15 cellular contexts compared by ENCODE assay signal in the genomic region with DNA sequence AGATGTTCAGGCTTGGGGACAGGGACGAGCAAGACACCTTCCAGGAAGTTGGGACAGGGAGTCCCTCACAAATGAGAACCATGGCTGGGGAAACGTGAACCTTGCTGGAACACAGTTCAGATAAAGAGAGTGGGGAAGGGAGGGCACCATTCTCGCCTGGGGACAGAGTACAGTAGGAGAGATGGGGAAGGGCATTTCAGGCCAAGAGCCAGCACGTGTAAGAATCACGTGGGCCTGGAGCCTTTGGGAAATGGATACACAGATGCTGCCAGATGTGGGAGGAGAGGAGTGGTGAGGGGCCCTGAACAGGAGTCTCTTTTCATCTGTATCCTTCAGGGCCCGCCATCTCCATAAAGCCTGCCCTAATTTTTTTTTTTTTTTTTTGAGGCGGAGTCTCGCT. TPM values are rescaled to one million over a fixed set of nuclear protein-coding genes. Genes with fewer than 3 reads are reported as not detected.
A peak's percentile ranks its signal among the peaks of the same experiment; 100 is the strongest.
DNase-seq lines count a peak whose midpoint lies in the region; ATAC-seq and TF ChIP-seq lines count a peak whose summit lies in the region.
"Had no signal": no experiment of that assay in that cellular context is flagged by ENCODE, and none has a peak within 500 bp of the region (broad histone marks: within the 10 kb centered on the region; RNA-seq: fewer than 3 reads in every experiment).

No MANE protein-coding gene starts in this region.

- no peaks in the 10 kb centered on the region for H3K36me3 ChIP-seq in ovary

- peaks cover 9% of the 10 kb centered on the region for H3K4me1 Mint-ChIP-seq in HFFc6 (ENCODE audit: low read depth)
- H3K4me1 Mint-ChIP-seq: B cell had no signal

- H3K4me3 ChIP-seq in fibroblast of villous mesenchyme (ENCODE audit: low read depth, low read length), result no peak overlapping the region
- no peak overlapping the region for H3K4me3 ChIP-seq in ovary

- intact Hi-C loops in ovary (cut with DNase I), result no loop called here

- no peaks in the 10 kb centered on the region for H3K9me3 Mint-ChIP-seq in HFFc6
- H3K9me3 Mint-ChIP-seq: activated CD8-positive, alpha-beta T cell treated with anti-CD3 and anti-CD28 coated beads for 36 hours had no signal

- H3K27ac Mint-ChIP-seq in HFFc6, result peak overlapping the region; percentile 17
- H3K27ac Mint-ChIP-seq: activated CD8-positive, alpha-beta T cell treated with anti-CD3 and anti-CD28 coated beads for 36 hours; B cell had no signal

- H3K4me3 Mint-ChIP-seq in HFFc6, result no peak overlapping the region
- H3K4me3 Mint-ChIP-seq: activated CD8-positive, alpha-beta T cell treated with anti-CD3 and anti-CD28 coated beads for 36 hours; B cell had no signal

- no peak for TF ChIP-seq CTCF in HFFc6 (IDR thresholded peaks at IDR 0.05)
- TF ChIP-seq CTCF in fibroblast of villous mesenchyme (IDR thresholded peaks at IDR 0.05; ENCODE audit: insufficient read depth, low read depth, low read length), result no peak
- TF ChIP-seq CTCF in ovary (IDR thresholded peaks at IDR 0.05), result no peak

- DNase-seq in HFFc6 (no peak), fibroblast of villous mesenchyme (ENCODE audit: low read depth) (peak; percentile 46), ovary (peak in 3 of 5 donors; percentile 54 to 73 (median 69))
- no peak for DNase-seq in activated CD4-positive, alpha-beta T cell treated with anti-CD3 and anti-CD28 coated beads, Interleukin-2, amount 50 U/mL, for 1 hour
- DNase-seq: activated CD8-positive, alpha-beta T cell treated with anti-CD3 and anti-CD28 coated beads for 36 hours; cerebellar nuclear complex; mesenchymal stem cell; NCI-H187; NCI-H526 treated with DMSO at 0.1 percent for 48 hours; RPMI8226; T-helper 9 cell had no signal

- 47 to 57% (median 55%) methylated on average over 8 of the region's 8 CpGs for WGBS in ovary, 3 donors

- TF ChIP-seq POLR2A in ovary (IDR thresholded peaks at IDR 0.05), result no peak

- peaks cover 11% of the 10 kb centered on the region for H3K4me1 ChIP-seq in ovary (ENCODE audit: insufficient read depth)

- H3K27me3 Mint-ChIP-seq in HFFc6 (ENCODE audit: insufficient read depth), result peaks cover 5% of the 10 kb centered on the region
- H3K27me3 Mint-ChIP-seq: activated CD8-positive, alpha-beta T cell treated with anti-CD3 and anti-CD28 coated beads for 36 hours; B cell had no signal

- no peaks in the 10 kb centered on the region for H3K27me3 ChIP-seq in ovary

- TF ChIP-seq EP300 in ovary (IDR thresholded peaks at IDR 0.05), result no peak

- H3K27ac ChIP-seq in ovary, result peak overlapping the region in 1 of 2 donors; percentile 8

- ATAC-seq in HG02981 (IDR thresholded peaks at IDR 0.05; ENCODE audit: unreplicated experiment), result no peak
- no peak for ATAC-seq in HG02588 (IDR thresholded peaks at IDR 0.05; ENCODE audit: unreplicated experiment)
- ATAC-seq: activated CD8-positive, alpha-beta T cell treated with anti-CD3 and anti-CD28 coated beads for 36 hours; esophagus mucosa had no signal

- H3K9me3 ChIP-seq in ovary, result no peaks in the 10 kb centered on the region

- peaks cover 24% of the 10 kb centered on the region; the same call in 1 of the 2 replicates for H3K36me3 Mint-ChIP-seq in HFFc6 (ENCODE audit: low read depth)

RNA-seq across cellular contexts. Expression of a gene that starts 13.7 kb away (rescaled TPM):
- 100 to 1,000 TPM; 178 to 226 (median 202) TPM for total RNA-seq in HFFc6 (2021; fragmentation: NEBNext Ultra II Directional; extraction: Animal tissue kit (Norgen Biotek cat#: 25700))
- total RNA-seq in fibroblast of villous mesenchyme (86.3 and 118 TPM in 2 replicates), ovary (100 to 1,000 TPM in 5 of 7 donors, 10 to 100 TPM in 2; 79.7 to 138 (median 115) TPM)
- polyA plus RNA-seq in ovary, result 100 to 1,000 TPM in 1 of 2 donors, 10 to 100 TPM in 1; 35.9 to 104 TPM

RNA-seq across cellular contexts. Expression of a gene that starts 14.1 kb away (rescaled TPM):
- 100 to 1,000 TPM in 4 of 6 experiments, 10 to 100 TPM in 2; 90.4 to 109 (median 105) TPM for total RNA-seq in HFFc6 (2021; fragmentation: NEBNext Ultra II Directional; extraction: Animal tissue kit (Norgen Biotek cat#: 25700))
- total RNA-seq in fibroblast of villous mesenchyme (19.0 and 33.5 TPM in 2 replicates), ovary (100 to 1,000 TPM in 4 of 7 donors, 10 to 100 TPM in 3; 64.3 to 131 (median 100) TPM)
- polyA plus RNA-seq in ovary, result 100 to 1,000 TPM in 1 of 2 donors, 10 to 100 TPM in 1; 76.6 to 117 TPM

RNA-seq across cellular contexts. Expression of a gene that starts 14.3 kb away (rescaled TPM):
- total RNA-seq in HFFc6 (2021; fragmentation: NEBNext Ultra II Directional; extraction: Animal tissue kit (Norgen Biotek cat#: 25700)), result 10 to 100 TPM; 27.8 to 48.7 (median 33.2) TPM
- total RNA-seq in fibroblast of villous mesenchyme, result 9.3 and 13.8 TPM in 2 replicates
- 10 to 100 TPM in 6 of 7 donors, 1 to 10 TPM in 1; 8.9 to 27.0 (median 17.9) TPM for total RNA-seq in ovary
- polyA plus RNA-seq in ovary, result 10 to 100 TPM; 11.1 to 12.1 TPM

RNA-seq across cellular contexts. Expression of a gene that starts 37.4 kb away (rescaled TPM):
- total RNA-seq in HFFc6 (2021; fragmentation: NEBNext Ultra II Directional; extraction: Animal tissue kit (Norgen Biotek cat#: 25700)), result 1 to 10 TPM; 6.6 to 8.9 (median 8.0) TPM
- total RNA-seq in fibroblast of villous mesenchyme, result 13.4 and 17.7 TPM in 2 replicates
- 10 to 100 TPM in 5 of 7 donors, 1 to 10 TPM in 2; 4.0 to 26.7 (median 19.1) TPM for total RNA-seq in ovary
- 1 to 10 TPM; 8.4 TPM for polyA plus RNA-seq in ovary

RNA-seq across cellular contexts. Expression of a gene that starts 41.1 kb away (rescaled TPM):
- total RNA-seq in HFFc6 (2021; fragmentation: NEBNext Ultra II Directional; extraction: Animal tissue kit (Norgen Biotek cat#: 25700)), result 100 to 1,000 TPM in 3 of 6 experiments, 10 to 100 TPM in 3; 82.4 to 111 (median 95.6) TPM
- total RNA-seq in fibroblast of villous mesenchyme (65.4 and 107 TPM in 2 replicates), ovary (100 to 1,000 TPM in 6 of 7 donors, 10 to 100 TPM in 1; 95.3 to 149 (median 116) TPM)
- 100 to 1,000 TPM in 1 of 2 donors, 10 to 100 TPM in 1; 87.5 to 166 TPM for polyA plus RNA-seq in ovary

Comparison
In these comparisons a context has a peak if more than half of its experiments do, and no peak if none do; other contexts are left out.
1. DNase-seq: peak in fibroblast of villous mesenchyme (single experiment) and ovary (3 of 5); none in HFFc6 (single experiment) and activated CD4-positive, alpha-beta T cell treated with anti-CD3 and anti-CD28 coated beads, Interleukin-2, amount 50 U/mL, for 1 hour (single experiment).